In genomic region chr19:45076851-45077730, GRCh38 we compare ENCODE assay signal across 1 cellular context.
TF ChIP-seq lines count a peak whose summit lies in the region.

No MANE protein-coding gene starts in this region.

TF ChIP-seq in SK-N-SH, 30 proteins besides CTCF, POLR2A, EP300 and RAD21 (continued from another document):
- TF ChIP-seq, protein P1, sequence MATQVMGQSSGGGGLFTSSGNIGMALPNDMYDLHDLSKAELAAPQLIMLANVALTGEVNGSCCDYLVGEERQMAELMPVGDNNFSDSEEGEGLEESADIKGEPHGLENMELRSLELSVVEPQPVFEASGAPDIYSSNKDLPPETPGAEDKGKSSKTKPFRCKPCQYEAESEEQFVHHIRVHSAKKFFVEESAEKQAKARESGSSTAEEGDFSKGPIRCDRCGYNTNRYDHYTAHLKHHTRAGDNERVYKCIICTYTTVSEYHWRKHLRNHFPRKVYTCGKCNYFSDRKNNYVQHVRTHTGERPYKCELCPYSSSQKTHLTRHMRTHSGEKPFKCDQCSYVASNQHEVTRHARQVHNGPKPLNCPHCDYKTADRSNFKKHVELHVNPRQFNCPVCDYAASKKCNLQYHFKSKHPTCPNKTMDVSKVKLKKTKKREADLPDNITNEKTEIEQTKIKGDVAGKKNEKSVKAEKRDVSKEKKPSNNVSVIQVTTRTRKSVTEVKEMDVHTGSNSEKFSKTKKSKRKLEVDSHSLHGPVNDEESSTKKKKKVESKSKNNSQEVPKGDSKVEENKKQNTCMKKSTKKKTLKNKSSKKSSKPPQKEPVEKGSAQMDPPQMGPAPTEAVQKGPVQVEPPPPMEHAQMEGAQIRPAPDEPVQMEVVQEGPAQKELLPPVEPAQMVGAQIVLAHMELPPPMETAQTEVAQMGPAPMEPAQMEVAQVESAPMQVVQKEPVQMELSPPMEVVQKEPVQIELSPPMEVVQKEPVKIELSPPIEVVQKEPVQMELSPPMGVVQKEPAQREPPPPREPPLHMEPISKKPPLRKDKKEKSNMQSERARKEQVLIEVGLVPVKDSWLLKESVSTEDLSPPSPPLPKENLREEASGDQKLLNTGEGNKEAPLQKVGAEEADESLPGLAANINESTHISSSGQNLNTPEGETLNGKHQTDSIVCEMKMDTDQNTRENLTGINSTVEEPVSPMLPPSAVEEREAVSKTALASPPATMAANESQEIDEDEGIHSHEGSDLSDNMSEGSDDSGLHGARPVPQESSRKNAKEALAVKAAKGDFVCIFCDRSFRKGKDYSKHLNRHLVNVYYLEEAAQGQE (IDR thresholded peaks at IDR 0.05; ENCODE audit: low read depth, low read length), result no peak
- TF ChIP-seq USF2 (IDR thresholded peaks at IDR 0.05; ENCODE audit: borderline replicate concordance, low read depth, low read length) (no peak), YY1 (IDR thresholded peaks at IDR 0.05; ENCODE audit: low read depth) (no peak), GATA2 (CRISPR knock-in tag; IDR thresholded peaks at IDR 0.05) (no peak), MXI1 (IDR thresholded peaks at IDR 0.05; ENCODE audit: low read depth, low read length) (no peak), TAF1 (IDR thresholded peaks at IDR 0.05; ENCODE audit: borderline replicate concordance, low read depth, low read length) (no peak), TCF12 (IDR thresholded peaks at IDR 0.05) (no peak)
- TF ChIP-seq, protein P2, sequence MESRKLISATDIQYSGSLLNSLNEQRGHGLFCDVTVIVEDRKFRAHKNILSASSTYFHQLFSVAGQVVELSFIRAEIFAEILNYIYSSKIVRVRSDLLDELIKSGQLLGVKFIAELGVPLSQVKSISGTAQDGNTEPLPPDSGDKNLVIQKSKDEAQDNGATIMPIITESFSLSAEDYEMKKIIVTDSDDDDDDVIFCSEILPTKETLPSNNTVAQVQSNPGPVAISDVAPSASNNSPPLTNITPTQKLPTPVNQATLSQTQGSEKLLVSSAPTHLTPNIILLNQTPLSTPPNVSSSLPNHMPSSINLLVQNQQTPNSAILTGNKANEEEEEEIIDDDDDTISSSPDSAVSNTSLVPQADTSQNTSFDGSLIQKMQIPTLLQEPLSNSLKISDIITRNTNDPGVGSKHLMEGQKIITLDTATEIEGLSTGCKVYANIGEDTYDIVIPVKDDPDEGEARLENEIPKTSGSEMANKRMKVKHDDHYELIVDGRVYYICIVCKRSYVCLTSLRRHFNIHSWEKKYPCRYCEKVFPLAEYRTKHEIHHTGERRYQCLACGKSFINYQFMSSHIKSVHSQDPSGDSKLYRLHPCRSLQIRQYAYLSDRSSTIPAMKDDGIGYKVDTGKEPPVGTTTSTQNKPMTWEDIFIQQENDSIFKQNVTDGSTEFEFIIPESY (IDR thresholded peaks at IDR 0.05; ENCODE audit: borderline replicate concordance, low read depth), result no peak
- TF ChIP-seq, protein P3, sequence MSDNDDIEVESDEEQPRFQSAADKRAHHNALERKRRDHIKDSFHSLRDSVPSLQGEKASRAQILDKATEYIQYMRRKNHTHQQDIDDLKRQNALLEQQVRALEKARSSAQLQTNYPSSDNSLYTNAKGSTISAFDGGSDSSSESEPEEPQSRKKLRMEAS (IDR thresholded peaks at IDR 0.05; ENCODE audit: low read depth), result no peak
